ENCODE assay signal across 9 cellular contexts in genomic region chr1:143974416-143974815, GRCh38. TPM values are rescaled to one million over a fixed set of nuclear protein-coding genes. Genes with fewer than 3 reads are reported as not detected.
DNase-seq lines count a peak whose midpoint lies in the region; ATAC-seq and TF ChIP-seq lines count a peak whose summit lies in the region.
"Not testable (repeated sequence)": the region's sequence is repeated elsewhere in the genome, so short reads cannot be mapped to it uniquely, and the experiment has no call there.
"Had no signal": no experiment of that assay in that cellular context is flagged by ENCODE, and none has a peak within 500 bp of the region (broad histone marks: within the 10 kb centered on the region; RNA-seq: fewer than 3 reads in every experiment).

No MANE protein-coding gene starts in this region.

- H3K4me1 ChIP-seq in PC-3 (ENCODE audit: insufficient read depth, low read length); lower lobe of right lung: not testable (repeated sequence)

- DNase-seq in EH (ENCODE audit: low read depth) (peak; percentile 25), PC-3 (peak; percentile 1), glomerular visceral epithelial cell (ENCODE audit: extremely low spot score) (peak; percentile 0)
- not testable (repeated sequence) for DNase-seq in activated T-cell treated with anti-CD3 and anti-CD28 coated beads, Interleukin-2, amount 50 U/mL, for 4 hours; chondrocyte (ENCODE audit: low spot score); lower lobe of right lung; progenitor cell of endocrine pancreas (ENCODE audit: low spot score, unreplicated experiment); type B pancreatic cell (ENCODE audit: extremely low spot score, unreplicated experiment)

- not testable (repeated sequence) for H3K36me3 ChIP-seq in PC-3 (ENCODE audit: low read depth, low read length); lower lobe of right lung

- not testable (repeated sequence) for H3K27me3 ChIP-seq in PC-3 (ENCODE audit: low read length); lower lobe of right lung (ENCODE audit: low read depth)

- H3K79me2 ChIP-seq in PC-3 (ENCODE audit: low read length), result not testable (repeated sequence)

- not testable (repeated sequence) for H3K9me3 Mint-ChIP-seq in activated T-cell treated with anti-CD3 and anti-CD28 coated beads, Interleukin-2, amount 50 U/mL, for 4 hours; chondrocyte (ENCODE audit: low read depth); progenitor cell of endocrine pancreas (ENCODE audit: low read depth); type B pancreatic cell

- BruUV-seq in PC-3 (replicated peaks; lab: Mats Ljungman, UMichigan), result not testable (repeated sequence)

- peak overlapping the region; percentile 50 for H3K4me3 ChIP-seq in PC-3 (ENCODE audit: low read length)
- peak overlapping the region; percentile 48 for H3K4me3 ChIP-seq in lower lobe of right lung

- H3K4me1 Mint-ChIP-seq in activated T-cell treated with anti-CD3 and anti-CD28 coated beads, Interleukin-2, amount 50 U/mL, for 4 hours (ENCODE audit: low read depth); chondrocyte (ENCODE audit: low read depth); progenitor cell of endocrine pancreas (ENCODE audit: low read depth); type B pancreatic cell (ENCODE audit: unreplicated experiment): not testable (repeated sequence)

- H3K4me3 Mint-ChIP-seq in activated T-cell treated with anti-CD3 and anti-CD28 coated beads, Interleukin-2, amount 50 U/mL, for 4 hours, result peak overlapping the region; percentile 75
- H3K4me3 Mint-ChIP-seq in chondrocyte (ENCODE audit: unreplicated experiment) (peak overlapping the region; percentile 76), progenitor cell of endocrine pancreas (ENCODE audit: low read depth) (peak overlapping the region; percentile 75), type B pancreatic cell (peak overlapping the region; percentile 87)

- not testable (repeated sequence) for H3F3A ChIP-seq in PC-3 (ENCODE audit: low read length, unreplicated experiment)

- not testable (repeated sequence) for H3K27me3 Mint-ChIP-seq in activated T-cell treated with anti-CD3 and anti-CD28 coated beads, Interleukin-2, amount 50 U/mL, for 4 hours (ENCODE audit: low read depth); chondrocyte (ENCODE audit: low read depth); progenitor cell of endocrine pancreas; type B pancreatic cell

- H3K27ac ChIP-seq in PC-3 (ENCODE audit: low read length); lower lobe of right lung: not testable (repeated sequence)

- POLR2A ChIA-PET in PC-3 (lab: Charles Lee; ENCODE audit: unreplicated experiment), result not testable (repeated sequence)

- TF ChIP-seq CTCF in PC-3 (conservative IDR thresholded peaks at IDR 0.05; ENCODE audit: low read depth, low read length); chondrocyte (IDR thresholded peaks at IDR 0.05); lower lobe of right lung (IDR thresholded peaks at IDR 0.05); progenitor cell of endocrine pancreas (IDR thresholded peaks at IDR 0.05; ENCODE audit: unreplicated experiment); type B pancreatic cell (conservative IDR thresholded peaks at IDR 0.05): not testable (repeated sequence)

- 0 out of 2 replicates have a peak overlapping the region, but pooled peaks have one; percentile 31 for H3K4me2 ChIP-seq in PC-3 (ENCODE audit: low read length)

- not testable (repeated sequence) for H3K36me3 Mint-ChIP-seq in activated T-cell treated with anti-CD3 and anti-CD28 coated beads, Interleukin-2, amount 50 U/mL, for 4 hours (ENCODE audit: insufficient read depth); chondrocyte (ENCODE audit: low read depth); progenitor cell of endocrine pancreas (ENCODE audit: insufficient read depth); type B pancreatic cell

- intact Hi-C loops in PC-3 (cut with micrococcal nuclease); lower lobe of right lung (cut with DNase I): not testable (repeated sequence)

- not testable (repeated sequence) for H3K9me2 ChIP-seq in PC-3 (replicated peaks; ENCODE audit: low read length)

- not testable (repeated sequence) for H4K20me1 ChIP-seq in PC-3 (ENCODE audit: low read length)

- H3K9ac ChIP-seq in PC-3 (ENCODE audit: low read length), result not testable (repeated sequence)

- H2AFZ ChIP-seq in PC-3 (ENCODE audit: low read length), result not testable (repeated sequence)

- CTCF ChIA-PET in PC-3 (lab: Charles Lee), result not testable (repeated sequence)

- peak overlapping the region; percentile 36 for H3K27ac Mint-ChIP-seq in chondrocyte (ENCODE audit: unreplicated experiment)
- H3K27ac Mint-ChIP-seq in progenitor cell of endocrine pancreas, type B pancreatic cell: not testable (repeated sequence)

- not testable (repeated sequence) for ATAC-seq in PC-3; activated T-cell treated with anti-CD3 and anti-CD28 coated beads, Interleukin-2, amount 50 U/mL, for 4 hours; lower lobe of right lung

- H3K9me3 ChIP-seq in PC-3 (ENCODE audit: low read length); lower lobe of right lung: not testable (repeated sequence)

RNA-seq across cellular contexts. Expression of gene FAM72C, which starts 2.6 kb away (rescaled TPM):
- total RNA-seq in PC-3 (2014; rRNA removed) (4.3 and 7.3 TPM in 2 replicates), chondrocyte (0.31 to 0.97 TPM in 2 of 3 replicates, not detected in the other), lower lobe of right lung (not detected), progenitor cell of endocrine pancreas (0.62 and 2.0 TPM in 2 replicates), type B pancreatic cell (ENCODE audit: low replicate concordance) (0.86 and 3.6 TPM in 2 replicates)
- total RNA-seq in activated T-cell treated with anti-CD3 and anti-CD28 coated beads, Interleukin-2, amount 50 U/mL, for 4 hours, result 1 to 10 TPM; 1.9 to 3.6 (median 2.7) TPM
- total RNA-seq: aorta had no signal
